ENCODE assay signal across 9 cellular contexts in the genomic region with DNA sequence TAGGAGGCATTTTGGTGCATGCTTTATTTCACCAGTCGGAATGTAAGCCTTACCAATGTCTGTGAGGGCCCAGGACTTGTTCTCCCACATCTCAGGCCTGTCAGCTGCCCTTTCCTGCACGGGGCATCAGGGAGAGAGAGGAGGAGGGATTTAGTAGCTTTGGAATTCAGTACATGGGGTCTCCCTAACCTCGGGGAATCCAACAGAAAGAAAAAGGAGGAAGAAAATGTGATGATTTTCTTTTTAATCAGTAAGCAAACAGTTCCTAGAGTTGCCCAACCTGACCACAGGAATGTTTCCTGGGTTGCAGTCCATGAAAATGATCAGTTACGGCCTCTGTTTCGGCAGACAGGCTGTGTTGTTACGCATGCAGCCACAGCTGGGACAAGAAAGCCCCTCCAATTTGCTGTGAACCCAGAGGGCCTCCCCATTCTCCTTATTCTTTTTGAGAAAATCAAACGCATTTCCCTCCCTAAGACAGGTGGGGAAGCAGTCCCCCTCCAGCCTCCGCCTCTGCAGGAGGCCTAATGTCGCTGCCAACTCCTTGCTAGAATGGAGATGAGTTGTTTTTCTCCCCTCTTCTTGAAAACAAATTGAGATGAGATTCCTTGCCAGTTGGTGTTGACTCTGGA. TPM values are rescaled to one million over a fixed set of nuclear protein-coding genes. Genes with fewer than 3 reads are reported as not detected.
DNase-seq lines count a peak whose midpoint lies in the region; ATAC-seq, FAIRE-seq and TF ChIP-seq lines count a peak whose summit lies in the region.
"Had no signal": no experiment of that assay in that cellular context is flagged by ENCODE, and none has a peak within 500 bp of the region (broad histone marks: within the 10 kb centered on the region; RNA-seq: fewer than 3 reads in every experiment).

No MANE protein-coding gene starts in this region.

- FAIRE-seq in astrocyte (lab: Jason Lieb, UNC) = peak; percentile 81
- FAIRE-seq in keratinocyte (lab: Jason Lieb, UNC) = peak; percentile 76

- H3K9me3 Mint-ChIP-seq in astrocyte (ENCODE audit: unreplicated experiment) = no peaks in the 10 kb centered on the region
- H3K9me3 Mint-ChIP-seq in activated CD4-positive, alpha-beta T cell treated with anti-CD3 and anti-CD28 coated beads, Interleukin-2, amount 10 ng/mL, durations not matched to agents 7 days and 5 days = no peaks in the 10 kb centered on the region

- no peaks in the 10 kb centered on the region for H3K79me2 ChIP-seq in astrocyte (ENCODE audit: insufficient read depth, low read length)
- peaks cover 68% of the 10 kb centered on the region for H3K79me2 ChIP-seq in keratinocyte (ENCODE audit: control insufficient read depth, insufficient read depth, low read length)

- H2AFZ ChIP-seq in astrocyte (ENCODE audit: low read depth, low read length) (no peak overlapping the region), keratinocyte (ENCODE audit: control insufficient read depth, low read length) (no peak overlapping the region)

- H3K4me2 ChIP-seq in astrocyte (ENCODE audit: low read length) (peak overlapping the region; percentile 73), keratinocyte (ENCODE audit: control insufficient read depth, extremely low read depth, insufficient read depth, low read depth, low read length) (peak overlapping the region; percentile 25)

- H3K4me3 Mint-ChIP-seq in astrocyte (ENCODE audit: unreplicated experiment) = peak overlapping the region; percentile 62
- H3K4me3 Mint-ChIP-seq in activated CD4-positive, alpha-beta T cell treated with anti-CD3 and anti-CD28 coated beads, Interleukin-2, amount 10 ng/mL, durations not matched to agents 7 days and 5 days = no peak overlapping the region

- H3K27me3 ChIP-seq in astrocyte (ENCODE audit: insufficient read depth, low read length) (peaks cover 2% of the 10 kb centered on the region), keratinocyte (ENCODE audit: control insufficient read depth, extremely low read depth, insufficient read depth, low read length) (no peaks in the 10 kb centered on the region), suprapubic skin (no peaks in the 10 kb centered on the region)

- WGBS in suprapubic skin = 69% methylated on average over 9 of the region's 9 CpGs

- H3K27ac ChIP-seq in astrocyte (ENCODE audit: low read depth, low read length) (peak overlapping the region; percentile 54), keratinocyte (ENCODE audit: control insufficient read depth, insufficient read depth, low read length) (peak overlapping the region; percentile 55), suprapubic skin (peak overlapping the region; percentile 60)

- H3K9me1 ChIP-seq in keratinocyte (ENCODE audit: control insufficient read depth, extremely low read depth, insufficient read depth, low read length) = peaks cover 3% of the 10 kb centered on the region

- ATAC-seq in GM21576 (IDR thresholded peaks at IDR 0.05; ENCODE audit: unreplicated experiment) = no peak
- ATAC-seq in HG02571 (IDR thresholded peaks at IDR 0.05; ENCODE audit: unreplicated experiment) = no peak

- H3K4me1 Mint-ChIP-seq in astrocyte (ENCODE audit: low read depth, unreplicated experiment) = peaks cover 34% of the 10 kb centered on the region
- H3K4me1 Mint-ChIP-seq in activated CD4-positive, alpha-beta T cell treated with anti-CD3 and anti-CD28 coated beads, Interleukin-2, amount 10 ng/mL, durations not matched to agents 7 days and 5 days = no peaks in the 10 kb centered on the region

- POLR2A ChIA-PET in activated CD4-positive, alpha-beta T cell treated with anti-CD3 and anti-CD28 coated beads, Interleukin-2, amount 10 ng/mL, durations not matched to agents 7 days and 5 days (lab: Charles Lee) = interaction anchor here (0.7 kb wide), 1 partner anchor 50 kb away, joined by 3 read pairs; no protein-coding TSS in a partner anchor

- H3K27me3 Mint-ChIP-seq in astrocyte (ENCODE audit: low read depth, unreplicated experiment) = no peaks in the 10 kb centered on the region
- H3K27me3 Mint-ChIP-seq in activated CD4-positive, alpha-beta T cell treated with anti-CD3 and anti-CD28 coated beads, Interleukin-2, amount 10 ng/mL, durations not matched to agents 7 days and 5 days = peaks cover 4% of the 10 kb centered on the region

- peak; percentile 74 for DNase-seq in HS-5 (ENCODE audit: low read depth)
- DNase-seq in astrocyte (ENCODE audit: low read depth) = peak; percentile 95
- no peak for DNase-seq in keratinocyte (ENCODE audit: low read depth, low spot score)
- no peak for DNase-seq in suprapubic skin (ENCODE audit: low spot score in 2 of 2)
- no peak for DNase-seq in activated CD4-positive, alpha-beta T cell treated with anti-CD3 and anti-CD28 coated beads, Interleukin-2, amount 10 ng/mL, durations not matched to agents 7 days and 5 days
- no peak for DNase-seq in activated CD4-positive, alpha-beta T cell treated with anti-CD3 and anti-CD28 coated beads, Interleukin-2, amount 50 U/mL, for 4 hours
- DNase-seq: KG1 had no signal

- H3K36me3 Mint-ChIP-seq in astrocyte (ENCODE audit: low read depth, unreplicated experiment) = no peaks in the 10 kb centered on the region
- H3K36me3 Mint-ChIP-seq in activated CD4-positive, alpha-beta T cell treated with anti-CD3 and anti-CD28 coated beads, Interleukin-2, amount 10 ng/mL, durations not matched to agents 7 days and 5 days (ENCODE audit: low read depth) = no peaks in the 10 kb centered on the region

- peaks cover 35% of the 10 kb centered on the region for H3K4me1 ChIP-seq in astrocyte (ENCODE audit: insufficient read depth, low read length)
- peaks cover 37% of the 10 kb centered on the region for H3K4me1 ChIP-seq in keratinocyte (ENCODE audit: control insufficient read depth, extremely low read depth, insufficient read depth, low read length)
- H3K4me1 ChIP-seq in suprapubic skin = peaks cover 19% of the 10 kb centered on the region

- peak overlapping the region; percentile 13 for H3K9ac ChIP-seq in astrocyte (ENCODE audit: low read length)
- no peak overlapping the region for H3K9ac ChIP-seq in keratinocyte (ENCODE audit: control insufficient read depth, extremely low read depth, insufficient read depth, low read length)

- TF ChIP-seq CTCF in astrocyte (IDR thresholded peaks at IDR 0.05; ENCODE audit: insufficient read depth, low read depth, low read length) (no peak), keratinocyte (optimal IDR thresholded peaks at IDR 0.05 in 1 of 3, IDR thresholded peaks at IDR 0.05 in 1 of 3, conservative IDR thresholded peaks at IDR 0.05 in 1 of 3; ENCODE audit: extremely low read depth in 1 of 3, insufficient read depth in 2 of 3, low read length in 3 of 3) (no peak), suprapubic skin (IDR thresholded peaks at IDR 0.05) (no peak)

- peak overlapping the region; percentile 96 for H3K27ac Mint-ChIP-seq in astrocyte (ENCODE audit: unreplicated experiment)
- no peak overlapping the region for H3K27ac Mint-ChIP-seq in activated CD4-positive, alpha-beta T cell treated with anti-CD3 and anti-CD28 coated beads, Interleukin-2, amount 10 ng/mL, durations not matched to agents 7 days and 5 days

- H3K4me3 ChIP-seq in astrocyte (ENCODE audit: insufficient read depth, low read depth, low read length) (no peak overlapping the region), keratinocyte (ENCODE audit: control insufficient read depth in 2 of 3, extremely low read depth in 1 of 3, insufficient read depth in 2 of 3, low read depth in 1 of 3, low read length in 3 of 3) (peak overlapping the region in 1 of 3 experiments; percentile 12), suprapubic skin (no peak overlapping the region)

- H3K36me3 ChIP-seq in astrocyte (ENCODE audit: insufficient read depth, low read length) = no peaks in the 10 kb centered on the region
- H3K36me3 ChIP-seq in keratinocyte (ENCODE audit: control insufficient read depth in 2 of 2, extremely low read depth in 1 of 2, insufficient read depth in 2 of 2, low read length in 2 of 2) = peaks cover 14 to 24% of the 10 kb centered on the region in 2 experiments
- H3K36me3 ChIP-seq in suprapubic skin = no peaks in the 10 kb centered on the region

- dilution Hi-C loops in keratinocyte (cut with MboI; ENCODE audit: extremely low pct_ligation_motif_present, low sequenced_read_pairs) = no loop called here

- no peak for TF ChIP-seq POLR2A in suprapubic skin (IDR thresholded peaks at IDR 0.05)

- CTCF ChIA-PET in activated CD4-positive, alpha-beta T cell treated with anti-CD3 and anti-CD28 coated beads, Interleukin-2, amount 10 ng/mL, durations not matched to agents 7 days and 5 days (lab: Charles Lee) = no interaction called here

- no peaks in the 10 kb centered on the region for H3K9me3 ChIP-seq in astrocyte (ENCODE audit: insufficient read depth, low read depth, low read length)
- H3K9me3 ChIP-seq in keratinocyte (ENCODE audit: control insufficient read depth, low read depth, low read length) = no peaks in the 10 kb centered on the region
- no peaks in the 10 kb centered on the region for H3K9me3 ChIP-seq in suprapubic skin

- no peaks in the 10 kb centered on the region for H4K20me1 ChIP-seq in astrocyte (ENCODE audit: insufficient read depth, low read length)
- H4K20me1 ChIP-seq in keratinocyte (ENCODE audit: control insufficient read depth, extremely low read depth, insufficient read depth, low read length) = peaks cover 12% of the 10 kb centered on the region

- no peak for TF ChIP-seq EP300 in suprapubic skin (IDR thresholded peaks at IDR 0.05)

RNA-seq across cellular contexts. Expression of gene TANGO6, which starts 53.1 kb away (rescaled TPM):
- total RNA-seq in astrocyte = 15.8 and 16.8 TPM in 2 replicates
- 9.4 to 13.1 TPM (median 13.0 TPM) in 3 replicates for polyA plus RNA-seq in keratinocyte
- 6.4 TPM for polyA plus RNA-seq in keratinocyte (2011; ENCODE audit: low read depth)
- 6.5 and 9.4 TPM in 2 replicates for polyA plus RNA-seq in keratinocyte (2011; cell fraction: cytosol; rRNA removed)
- polyA plus RNA-seq in keratinocyte (2011; cell fraction: nucleus; rRNA removed) = 13.4 and 14.3 TPM in 2 replicates
- 5.4 and 11.6 TPM in 2 replicates for polyA plus RNA-seq in keratinocyte (2012; ENCODE audit: low replicate concordance)
- polyA minus RNA-seq in keratinocyte = 51.2 to 113 TPM (median 56.7 TPM) in 3 replicates
- 9.4 TPM for polyA minus RNA-seq in keratinocyte (2011; cell fraction: cytosol; rRNA and poly(A)+ RNA removed)
- polyA minus RNA-seq in keratinocyte (2011; cell fraction: nucleus; rRNA and poly(A)+ RNA removed) = 31.1 and 79.9 TPM in 2 replicates
- 10 to 100 TPM; 10.6 to 14.0 (median 12.0) TPM for total RNA-seq in suprapubic skin
- total RNA-seq in activated CD4-positive, alpha-beta T cell treated with anti-CD3 and anti-CD28 coated beads, Interleukin-2, amount 10 ng/mL, durations not matched to agents 7 days and 5 days = 10 to 100 TPM; 24.3 to 27.4 TPM

RNA-seq across cellular contexts. Expression of gene CDH1, which starts 53.2 kb away (rescaled TPM):
- total RNA-seq in astrocyte (10.7 and 23.8 TPM in 2 replicates), suprapubic skin (100 to 1,000 TPM; 175 to 248 (median 223) TPM)
- polyA plus RNA-seq in keratinocyte = 247 to 378 TPM (median 285 TPM) in 3 replicates
- 235 TPM for polyA plus RNA-seq in keratinocyte (2011; ENCODE audit: low read depth)
- 72.2 and 103 TPM in 2 replicates for polyA plus RNA-seq in keratinocyte (2011; cell fraction: cytosol; rRNA removed)
- 746 and 761 TPM in 2 replicates for polyA plus RNA-seq in keratinocyte (2011; cell fraction: nucleus; rRNA removed)
- 259 and 286 TPM in 2 replicates for polyA plus RNA-seq in keratinocyte (2012; ENCODE audit: low replicate concordance)
- 372 to 655 TPM (median 505 TPM) in 3 replicates for polyA minus RNA-seq in keratinocyte
- 399 TPM for polyA minus RNA-seq in keratinocyte (2011; cell fraction: cytosol; rRNA and poly(A)+ RNA removed)
- 732 and 1,291 TPM in 2 replicates for polyA minus RNA-seq in keratinocyte (2011; cell fraction: nucleus; rRNA and poly(A)+ RNA removed)
- total RNA-seq in activated CD4-positive, alpha-beta T cell treated with anti-CD3 and anti-CD28 coated beads, Interleukin-2, amount 10 ng/mL, durations not matched to agents 7 days and 5 days = under 1 TPM; 0.06 to 0.69 TPM

Comparison
In these comparisons a context has a peak if more than half of its experiments do, and no peak if none do; other contexts are left out.
1. DNase-seq: peak in HS-5 (single experiment) and astrocyte (single experiment); none in keratinocyte (single experiment), suprapubic skin (0 of 2), activated CD4-positive, alpha-beta T cell treated with anti-CD3 and anti-CD28 coated beads, Interleukin-2, amount 10 ng/mL, durations not matched to agents 7 days and 5 days (single experiment) and activated CD4-positive, alpha-beta T cell treated with anti-CD3 and anti-CD28 coated beads, Interleukin-2, amount 50 U/mL, for 4 hours (0 of 2).
2. Peak in every context shown above with its lines, with median percentiles within 50 percentile points of each other: H3K27ac ChIP-seq.